ENCODE assay signal across 1 cellular context in the genomic region with DNA sequence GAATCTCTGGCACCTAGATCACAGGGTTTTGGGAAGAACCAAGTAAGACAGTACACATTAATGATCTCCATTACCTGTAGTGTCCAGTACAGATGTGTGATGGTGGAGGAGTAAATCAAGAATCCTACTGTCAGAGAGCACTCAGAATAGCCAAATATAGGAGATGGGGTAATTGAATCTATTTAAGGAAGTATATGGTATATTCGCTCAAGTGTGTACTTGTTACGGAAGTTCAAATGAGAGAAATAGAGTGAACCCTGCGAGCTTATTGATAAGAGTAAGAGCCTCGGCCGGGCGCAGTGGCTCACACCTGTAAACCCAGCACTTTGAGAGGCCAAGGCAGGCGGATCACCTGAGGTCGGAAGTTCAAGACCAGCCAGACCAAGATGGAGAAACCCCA.
TF ChIP-seq lines count a peak whose summit lies in the region.

No MANE protein-coding gene starts in this region.

TF ChIP-seq in HepG2, 621 proteins besides CTCF, POLR2A, EP300 and RAD21:
- no peak for TF ChIP-seq ARID2 (CRISPR knock-in tag; IDR thresholded peaks at IDR 0.05; ENCODE audit: borderline replicate concordance)
